In genomic region chr19:57465680-57466381, GRCh38 we compare ENCODE assay signal across 8 cellular contexts. TPM values are rescaled to one million over a fixed set of nuclear protein-coding genes. Genes with fewer than 3 reads are reported as not detected.
DNase-seq lines count a peak whose midpoint lies in the region; ATAC-seq and TF ChIP-seq lines count a peak whose summit lies in the region.

No MANE protein-coding gene starts in this region.

- no peak for DNase-seq in AG09319 (ENCODE audit: extremely low read depth, low read depth)
- DNase-seq in GM13976 (ENCODE audit: low spot score) = peak; percentile 37
- no peak for DNase-seq in Peyer's patch
- DNase-seq in epithelial cell of proximal tubule (ENCODE audit: low read depth) = no peak
- DNase-seq in NCI-H1436 (lab: John Stamatoyannopoulos, UW) = no peak

- no peak overlapping the region for H3K4me3 ChIP-seq in Peyer's patch
- no peak overlapping the region for H3K4me3 ChIP-seq in epithelial cell of proximal tubule (ENCODE audit: low read depth, low read length)

- no peak overlapping the region for H3K27ac ChIP-seq in Peyer's patch

- in situ Hi-C loops in GM13976 (cut with MboI; ENCODE audit: low sequenced_read_pairs, unreplicated experiment) = no loop called here

- no peaks in the 10 kb centered on the region for H3K27me3 ChIP-seq in Peyer's patch

- peaks cover 0 to 5% (median 0%) of the 10 kb centered on the region in 3 donors for H3K36me3 ChIP-seq in Peyer's patch

- peaks cover 0 to 63% (median 7%) of the 10 kb centered on the region in 4 donors for H3K9me3 ChIP-seq in Peyer's patch

- no peak for TF ChIP-seq POLR2A in Peyer's patch (IDR thresholded peaks at IDR 0.05)

- TF ChIP-seq CTCF in AG09319 (IDR thresholded peaks at IDR 0.05; ENCODE audit: low read depth, low read length) (peak; percentile 23), GM13976 (IDR thresholded peaks at IDR 0.05; ENCODE audit: borderline replicate concordance, control extremely low read depth, extremely low read depth, insufficient read depth, missing control alignments) (peak; percentile 44), Peyer's patch (IDR thresholded peaks at IDR 0.05) (peak in 4 of 6 experiments; percentile 13 to 51 (median 47)), epithelial cell of proximal tubule (conservative IDR thresholded peaks at IDR 0.05; ENCODE audit: low read depth, low read length) (peak; percentile 41)

- no peak for ATAC-seq in HG03097 (IDR thresholded peaks at IDR 0.05; ENCODE audit: low FRiP score, unreplicated experiment)
- no peak for ATAC-seq in GM21515 (IDR thresholded peaks at IDR 0.05; ENCODE audit: unreplicated experiment)
- ATAC-seq in GM21381 (IDR thresholded peaks at IDR 0.05; ENCODE audit: unreplicated experiment) = no peak

- no peaks in the 10 kb centered on the region for H3K4me1 ChIP-seq in Peyer's patch

RNA-seq across cellular contexts. Expression of gene VN1R1, which starts 8.9 kb away (rescaled TPM):
- total RNA-seq in Peyer's patch (1 to 10 TPM in 1 of 4 donors, not detected in 3; 1.1 TPM), epithelial cell of proximal tubule (0.07 TPM in 1 of 2 replicates, not detected in the other)

RNA-seq across cellular contexts. Expression of gene ZNF772, which starts 11.5 kb away (rescaled TPM):
- total RNA-seq in Peyer's patch (10 to 100 TPM in 2 of 4 donors, 1 to 10 TPM in 2; 4.0 to 32.2 (median 12.0) TPM), epithelial cell of proximal tubule (6.1 and 6.2 TPM in 2 replicates)

RNA-seq across cellular contexts. Expression of gene ZNF419, which starts 21.7 kb away (rescaled TPM):
- total RNA-seq in Peyer's patch (10 to 100 TPM in 1 of 4 donors, 1 to 10 TPM in 2, under 1 TPM in 1; 0.83 to 16.7 (median 5.4) TPM), epithelial cell of proximal tubule (2.5 and 3.8 TPM in 2 replicates)

RNA-seq across cellular contexts. Expression of gene ZNF749, which starts 30.7 kb away (rescaled TPM):
- total RNA-seq in Peyer's patch = 10 to 100 TPM in 2 of 4 donors, 1 to 10 TPM in 2; 5.7 to 12.8 (median 10.6) TPM
- total RNA-seq in epithelial cell of proximal tubule = 8.6 and 16.3 TPM in 2 replicates

RNA-seq across cellular contexts. Expression of gene ZNF773, which starts 33.9 kb away (rescaled TPM):
- total RNA-seq in Peyer's patch = 10 to 100 TPM in 1 of 4 donors, 1 to 10 TPM in 3; 6.3 to 10.7 (median 9.7) TPM
- total RNA-seq in epithelial cell of proximal tubule = 4.6 and 5.4 TPM in 2 replicates
